Comparison of ENCODE assay signal across 18 cellular contexts in genomic region chr18:220708-221107, GRCh38. TPM values are rescaled to one million over a fixed set of nuclear protein-coding genes. Genes with fewer than 3 reads are reported as not detected.
A peak's percentile ranks its signal among the peaks of the same experiment; 100 is the strongest.
DNase-seq lines count a peak whose midpoint lies in the region; ATAC-seq and TF ChIP-seq lines count a peak whose summit lies in the region.
"Had no signal": no experiment of that assay in that cellular context is flagged by ENCODE, and none has a peak within 500 bp of the region (broad histone marks: within the 10 kb centered on the region; RNA-seq: fewer than 3 reads in every experiment).

No MANE protein-coding gene starts in this region.

- H3K27me3 ChIP-seq in mammary epithelial cell (ENCODE audit: insufficient read depth, low read length) (no peaks in the 10 kb centered on the region), endodermal cell (ENCODE audit: control insufficient read depth, insufficient read depth, low read length, poor library complexity, severe bottlenecking) (no peaks in the 10 kb centered on the region), right atrium auricular region (no peaks in the 10 kb centered on the region)

- intact Hi-C loops in MCF 10A (cut with micrococcal nuclease) (no loop called here), mammary epithelial cell (cut with micrococcal nuclease) (no loop called here)

- H3K27me3 Mint-ChIP-seq in MCF 10A (ENCODE audit: insufficient read depth, unreplicated experiment) (no peaks in the 10 kb centered on the region), endodermal cell (ENCODE audit: insufficient read depth) (no peaks in the 10 kb centered on the region)
- no peaks in the 10 kb centered on the region for H3K27me3 Mint-ChIP-seq in stimulated activated memory B cell treated with anti-CD40 and anti-IgM and Interleukin-4, amounts not matched to agents 10 μg/mL and 1 μg/mL and 100 μg/mL, for 72 hours

- H3K9ac ChIP-seq in mammary epithelial cell (ENCODE audit: insufficient read depth, low read length) = no peak overlapping the region
- H3K9ac ChIP-seq in SK-N-MC (ENCODE audit: insufficient read length) = no peak overlapping the region
- no peak overlapping the region for H3K9ac ChIP-seq in endodermal cell (ENCODE audit: extremely low read depth, low read length, poor library complexity, severe bottlenecking)
- H3K9ac ChIP-seq: GM23248 had no signal

- no peaks in the 10 kb centered on the region for H3K4me1 ChIP-seq in mammary epithelial cell (ENCODE audit: insufficient read depth, low read length)
- H3K4me1 ChIP-seq in endodermal cell (ENCODE audit: control insufficient read depth, insufficient read depth, low read length) = no peaks in the 10 kb centered on the region
- no peaks in the 10 kb centered on the region for H3K4me1 ChIP-seq in right atrium auricular region

- H3K4me3 ChIP-seq in mammary epithelial cell (replicated peaks in 1 of 3; ENCODE audit: insufficient read depth in 1 of 3, low read depth in 2 of 3, low read length in 3 of 3) (no peak overlapping the region), SK-N-MC (no peak overlapping the region), endodermal cell (ENCODE audit: low read length) (peak overlapping the region; percentile 13), right atrium auricular region (no peak overlapping the region)
- H3K4me3 ChIP-seq: GM12878, GM23248 had no signal

- H3K4me2 ChIP-seq in mammary epithelial cell (ENCODE audit: insufficient read depth, low read depth, low read length) = no peak overlapping the region

- H3K4me1 Mint-ChIP-seq in MCF 10A (ENCODE audit: insufficient read depth, unreplicated experiment) (no peaks in the 10 kb centered on the region), endodermal cell (peaks cover 4% of the 10 kb centered on the region)
- peaks cover 11% of the 10 kb centered on the region for H3K4me1 Mint-ChIP-seq in stimulated activated memory B cell treated with anti-CD40 and anti-IgM and Interleukin-4, amounts not matched to agents 10 μg/mL and 1 μg/mL and 100 μg/mL, for 72 hours

- H3K4me3 Mint-ChIP-seq in MCF 10A (ENCODE audit: unreplicated experiment) (no peak overlapping the region), endodermal cell (no peak overlapping the region)
- no peak overlapping the region for H3K4me3 Mint-ChIP-seq in stimulated activated memory B cell treated with anti-CD40 and anti-IgM and Interleukin-4, amounts not matched to agents 10 μg/mL and 1 μg/mL and 100 μg/mL, for 72 hours

- no peak for ATAC-seq in stimulated activated memory B cell treated with anti-CD40 and anti-IgM and Interleukin-4, amounts not matched to agents 10 μg/mL and 1 μg/mL and 100 μg/mL, for 72 hours
- ATAC-seq: GM12878, HCT116 had no signal

- dilution Hi-C loops in mammary epithelial cell (cut with HindIII; ENCODE audit: low sequenced_read_pairs) = no loop called here

- H3K9me3 Mint-ChIP-seq in MCF 10A (ENCODE audit: unreplicated experiment) (no peaks in the 10 kb centered on the region), endodermal cell (peaks cover 4% of the 10 kb centered on the region)
- no peaks in the 10 kb centered on the region for H3K9me3 Mint-ChIP-seq in stimulated activated memory B cell treated with anti-CD40 and anti-IgM and Interleukin-4, amounts not matched to agents 10 μg/mL and 1 μg/mL and 100 μg/mL, for 72 hours

- no peak overlapping the region for H2AFZ ChIP-seq in mammary epithelial cell (ENCODE audit: low read depth, low read length)
- H2AFZ ChIP-seq: GM23248 had no signal

- TF ChIP-seq CTCF in MCF 10A (IDR thresholded peaks at IDR 0.05; ENCODE audit: unreplicated experiment) (no peak), mammary epithelial cell (conservative IDR thresholded peaks at IDR 0.05 in 1 of 2, IDR thresholded peaks at IDR 0.05 in 1 of 2; ENCODE audit: extremely low read depth in 1 of 2, insufficient read depth in 1 of 2, low read depth in 1 of 2, low read length in 2 of 2) (no peak), endodermal cell (conservative IDR thresholded peaks at IDR 0.05) (no peak), right atrium auricular region (IDR thresholded peaks at IDR 0.05) (no peak)

- H3K27ac Mint-ChIP-seq in MCF 10A (ENCODE audit: low read depth, unreplicated experiment) = peak overlapping the region; percentile 37
- no peak overlapping the region for H3K27ac Mint-ChIP-seq in endodermal cell
- H3K27ac Mint-ChIP-seq in stimulated activated memory B cell treated with anti-CD40 and anti-IgM and Interleukin-4, amounts not matched to agents 10 μg/mL and 1 μg/mL and 100 μg/mL, for 72 hours = peak overlapping the region; percentile 84

- H3K36me3 Mint-ChIP-seq in MCF 10A (ENCODE audit: insufficient read depth, unreplicated experiment) (peaks cover 83% of the 10 kb centered on the region), endodermal cell (ENCODE audit: low read depth) (peaks cover 83% of the 10 kb centered on the region)
- H3K36me3 Mint-ChIP-seq in stimulated activated memory B cell treated with anti-CD40 and anti-IgM and Interleukin-4, amounts not matched to agents 10 μg/mL and 1 μg/mL and 100 μg/mL, for 72 hours = peaks cover 67% of the 10 kb centered on the region

- H3K27ac ChIP-seq in mammary epithelial cell (ENCODE audit: insufficient read depth, low read depth, low read length) (no peak overlapping the region), SK-N-MC (peak overlapping the region; percentile 10; the same call in 1 of the 2 replicates), endodermal cell (ENCODE audit: low read depth, low read length) (no peak overlapping the region), right atrium auricular region (no peak overlapping the region)
- H3K27ac ChIP-seq: GM23248 had no signal

- H3K9me3 ChIP-seq in mammary epithelial cell (replicated peaks; ENCODE audit: insufficient read depth, low read length) (no peaks in the 10 kb centered on the region), SK-N-MC (ENCODE audit: low read depth, low read length) (no peaks in the 10 kb centered on the region), endodermal cell (ENCODE audit: control insufficient read depth, low read length) (peaks cover 8% of the 10 kb centered on the region), right atrium auricular region (no peaks in the 10 kb centered on the region)

- BruUV-seq in MCF 10A (replicated peaks; lab: Mats Ljungman, UMichigan) (no TSS peak), mammary epithelial cell (replicated peaks; lab: Mats Ljungman, UMichigan) (no TSS peak)

- H3K36me3 ChIP-seq in mammary epithelial cell (ENCODE audit: insufficient read depth, low read length) = peaks cover 26% of the 10 kb centered on the region
- H3K36me3 ChIP-seq in SK-N-MC (ENCODE audit: insufficient read depth, low read length) = peaks cover 84% of the 10 kb centered on the region
- H3K36me3 ChIP-seq in endodermal cell (ENCODE audit: control insufficient read depth, insufficient read depth, low read length) = peaks cover 87% of the 10 kb centered on the region
- peaks cover 55% of the 10 kb centered on the region for H3K36me3 ChIP-seq in right atrium auricular region

- no peak for DNase-seq in MCF 10A (ENCODE audit: unreplicated experiment)
- no peak for DNase-seq in mammary epithelial cell
- DNase-seq in SK-N-MC (ENCODE audit: low read depth, low spot score) = no peak
- no peak for DNase-seq in endodermal cell
- no peak for DNase-seq in hypothalamus (lab: John Stamatoyannopoulos, UW)
- no peak for DNase-seq in GM19238 (ENCODE audit: insufficient read length, low spot score)
- DNase-seq in right atrium auricular region (ENCODE audit: low spot score) = no peak
- DNase-seq: COR-L47, DMS53, GM23248, MV-4-11, NCI-H1436, NCI-H2029 treated with DMSO at 0.1 percent for 48 hours, NCI-H510A treated with DMSO at 0.1 percent for 48 hours, SHP77 treated with DMSO at 0.1 percent for 48 hours had no signal

- POLR2A ChIA-PET in MCF 10A (lab: Yijun Ruan, JAX) = interaction anchor here (1.2 to 1.4 kb wide), 2 partner anchors 9 to 47 kb away, joined by 4 to 6 read pairs; partner anchors contain the start of gene THOC1

- no peaks in the 10 kb centered on the region for H3K79me2 ChIP-seq in mammary epithelial cell (ENCODE audit: insufficient read depth, low read length)

- H4K20me1 ChIP-seq in mammary epithelial cell (ENCODE audit: insufficient read depth, low read length) = no peaks in the 10 kb centered on the region

- CTCF ChIA-PET in MCF 10A (lab: Yijun Ruan, JAX) = interaction anchor here (0.6 kb wide), 1 partner anchor 399 kb away, joined by 3 read pairs; no protein-coding TSS in a partner anchor
- CTCF ChIA-PET in mammary epithelial cell (lab: Charles Lee; ENCODE audit: low non-redundant PET) = no interaction called here

- in situ Hi-C loops in mammary epithelial cell (cut with MboI; ENCODE audit: low sequenced_read_pairs in 2 of 2) = no loop called here

RNA-seq across cellular contexts. Expression of gene THOC1, which starts 47.1 kb away (rescaled TPM):
- total RNA-seq in MCF 10A (2022) = 40.9 and 44.6 TPM in 2 replicates
- total RNA-seq in mammary epithelial cell = 10 to 100 TPM; 30.2 to 33.2 TPM
- 9.9 TPM for polyA plus RNA-seq in mammary epithelial cell
- polyA minus RNA-seq in mammary epithelial cell = 9.8 TPM
- total RNA-seq in endodermal cell = 10 to 100 TPM; 81.8 to 99.6 TPM
- polyA plus RNA-seq in endodermal cell (2013, experiment 1 of 2) = 80.1 TPM
- polyA plus RNA-seq in endodermal cell (2013, experiment 2 of 2) = 78.2 TPM
- 10 to 100 TPM in 1 of 2 donors, 1 to 10 TPM in 1; 8.9 to 11.4 TPM for total RNA-seq in right atrium auricular region
